In the genomic region with DNA sequence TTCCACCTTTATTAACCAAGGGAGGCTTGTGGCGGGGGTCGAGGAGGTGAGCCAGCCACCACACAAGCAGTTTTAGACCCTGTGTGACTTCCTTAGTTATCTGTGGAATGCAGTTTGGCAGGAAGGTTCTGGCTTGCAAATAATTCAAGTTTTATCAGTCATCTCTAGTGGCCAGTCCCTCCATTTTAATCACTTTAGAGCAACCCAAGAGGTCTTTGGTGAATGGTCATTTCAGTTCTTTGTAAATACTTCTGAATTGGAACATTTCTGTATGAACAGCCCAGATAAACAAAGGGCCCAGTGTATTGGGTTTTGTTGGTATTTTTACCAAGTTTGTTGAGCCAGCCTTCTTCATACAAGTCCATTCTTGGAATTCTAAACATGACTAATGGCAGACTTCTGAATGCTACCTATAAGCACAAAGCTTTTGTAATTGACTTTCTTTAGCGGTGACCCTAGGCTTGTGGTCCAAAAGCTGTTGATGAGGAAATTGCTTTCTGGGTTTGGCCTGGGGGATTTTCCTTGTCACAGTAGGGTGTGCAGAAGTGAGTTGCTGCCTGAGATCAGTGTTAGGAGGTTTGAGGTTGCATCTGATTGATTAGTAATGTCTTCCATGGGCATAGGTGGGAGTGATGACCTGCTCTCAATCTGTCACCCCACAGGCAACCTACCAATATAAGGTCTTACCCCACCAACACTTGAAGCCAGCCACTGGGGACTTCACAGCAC, we compare ENCODE assay signal across 1 cellular context.
A peak's percentile ranks its signal among the peaks of the same experiment; 100 is the strongest.
TF ChIP-seq lines count a peak whose summit lies in the region.

No MANE protein-coding gene starts in this region.

TF ChIP-seq in GM23338, 12 proteins besides CTCF, POLR2A, EP300 and RAD21:
- TF ChIP-seq, protein P1, sequence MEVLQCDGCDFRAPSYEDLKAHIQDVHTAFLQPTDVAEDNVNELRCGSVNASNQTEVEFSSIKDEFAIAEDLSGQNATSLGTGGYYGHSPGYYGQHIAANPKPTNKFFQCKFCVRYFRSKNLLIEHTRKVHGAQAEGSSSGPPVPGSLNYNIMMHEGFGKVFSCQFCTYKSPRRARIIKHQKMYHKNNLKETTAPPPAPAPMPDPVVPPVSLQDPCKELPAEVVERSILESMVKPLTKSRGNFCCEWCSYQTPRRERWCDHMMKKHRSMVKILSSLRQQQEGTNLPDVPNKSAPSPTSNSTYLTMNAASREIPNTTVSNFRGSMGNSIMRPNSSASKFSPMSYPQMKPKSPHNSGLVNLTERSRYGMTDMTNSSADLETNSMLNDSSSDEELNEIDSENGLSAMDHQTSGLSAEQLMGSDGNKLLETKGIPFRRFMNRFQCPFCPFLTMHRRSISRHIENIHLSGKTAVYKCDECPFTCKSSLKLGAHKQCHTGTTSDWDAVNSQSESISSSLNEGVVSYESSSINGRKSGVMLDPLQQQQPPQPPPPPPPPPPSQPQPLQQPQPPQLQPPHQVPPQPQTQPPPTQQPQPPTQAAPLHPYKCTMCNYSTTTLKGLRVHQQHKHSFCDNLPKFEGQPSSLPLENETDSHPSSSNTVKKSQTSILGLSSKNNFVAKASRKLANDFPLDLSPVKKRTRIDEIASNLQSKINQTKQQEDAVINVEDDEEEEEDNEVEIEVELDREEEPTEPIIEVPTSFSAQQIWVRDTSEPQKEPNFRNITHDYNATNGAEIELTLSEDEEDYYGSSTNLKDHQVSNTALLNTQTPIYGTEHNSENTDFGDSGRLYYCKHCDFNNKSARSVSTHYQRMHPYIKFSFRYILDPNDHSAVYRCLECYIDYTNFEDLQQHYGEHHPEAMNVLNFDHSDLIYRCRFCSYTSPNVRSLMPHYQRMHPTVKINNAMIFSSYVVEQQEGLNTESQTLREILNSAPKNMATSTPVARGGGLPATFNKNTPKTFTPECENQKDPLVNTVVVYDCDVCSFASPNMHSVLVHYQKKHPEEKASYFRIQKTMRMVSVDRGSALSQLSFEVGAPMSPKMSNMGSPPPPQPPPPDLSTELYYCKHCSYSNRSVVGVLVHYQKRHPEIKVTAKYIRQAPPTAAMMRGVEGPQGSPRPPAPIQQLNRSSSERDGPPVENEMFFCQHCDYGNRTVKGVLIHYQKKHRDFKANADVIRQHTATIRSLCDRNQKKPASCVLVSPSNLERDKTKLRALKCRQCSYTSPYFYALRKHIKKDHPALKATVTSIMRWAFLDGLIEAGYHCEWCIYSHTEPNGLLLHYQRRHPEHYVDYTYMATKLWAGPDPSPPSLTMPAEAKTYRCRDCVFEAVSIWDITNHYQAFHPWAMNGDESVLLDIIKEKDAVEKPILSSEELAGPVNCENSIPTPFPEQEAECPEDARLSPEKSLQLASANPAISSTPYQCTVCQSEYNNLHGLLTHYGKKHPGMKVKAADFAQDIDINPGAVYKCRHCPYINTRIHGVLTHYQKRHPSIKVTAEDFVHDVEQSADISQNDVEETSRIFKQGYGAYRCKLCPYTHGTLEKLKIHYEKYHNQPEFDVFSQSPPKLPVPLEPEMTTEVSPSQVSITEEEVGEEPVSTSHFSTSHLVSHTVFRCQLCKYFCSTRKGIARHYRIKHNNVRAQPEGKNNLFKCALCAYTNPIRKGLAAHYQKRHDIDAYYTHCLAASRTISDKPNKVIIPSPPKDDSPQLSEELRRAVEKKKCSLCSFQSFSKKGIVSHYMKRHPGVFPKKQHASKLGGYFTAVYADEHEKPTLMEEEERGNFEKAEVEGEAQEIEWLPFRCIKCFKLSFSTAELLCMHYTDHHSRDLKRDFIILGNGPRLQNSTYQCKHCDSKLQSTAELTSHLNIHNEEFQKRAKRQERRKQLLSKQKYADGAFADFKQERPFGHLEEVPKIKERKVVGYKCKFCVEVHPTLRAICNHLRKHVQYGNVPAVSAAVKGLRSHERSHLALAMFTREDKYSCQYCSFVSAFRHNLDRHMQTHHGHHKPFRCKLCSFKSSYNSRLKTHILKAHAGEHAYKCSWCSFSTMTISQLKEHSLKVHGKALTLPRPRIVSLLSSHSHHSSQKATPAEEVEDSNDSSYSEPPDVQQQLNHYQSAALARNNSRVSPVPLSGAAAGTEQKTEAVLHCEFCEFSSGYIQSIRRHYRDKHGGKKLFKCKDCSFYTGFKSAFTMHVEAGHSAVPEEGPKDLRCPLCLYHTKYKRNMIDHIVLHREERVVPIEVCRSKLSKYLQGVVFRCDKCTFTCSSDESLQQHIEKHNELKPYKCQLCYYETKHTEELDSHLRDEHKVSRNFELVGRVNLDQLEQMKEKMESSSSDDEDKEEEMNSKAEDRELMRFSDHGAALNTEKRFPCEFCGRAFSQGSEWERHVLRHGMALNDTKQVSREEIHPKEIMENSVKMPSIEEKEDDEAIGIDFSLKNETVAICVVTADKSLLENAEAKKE (CRISPR knock-in tag; IDR thresholded peaks at IDR 0.05), result 0 out of 2 replicates have a peak, but pooled peaks have one; percentile 24
- no peak for TF ChIP-seq ZNF114 (CRISPR knock-in tag; IDR thresholded peaks at IDR 0.05)
